8 cellular contexts compared by ENCODE assay signal in the genomic region with DNA sequence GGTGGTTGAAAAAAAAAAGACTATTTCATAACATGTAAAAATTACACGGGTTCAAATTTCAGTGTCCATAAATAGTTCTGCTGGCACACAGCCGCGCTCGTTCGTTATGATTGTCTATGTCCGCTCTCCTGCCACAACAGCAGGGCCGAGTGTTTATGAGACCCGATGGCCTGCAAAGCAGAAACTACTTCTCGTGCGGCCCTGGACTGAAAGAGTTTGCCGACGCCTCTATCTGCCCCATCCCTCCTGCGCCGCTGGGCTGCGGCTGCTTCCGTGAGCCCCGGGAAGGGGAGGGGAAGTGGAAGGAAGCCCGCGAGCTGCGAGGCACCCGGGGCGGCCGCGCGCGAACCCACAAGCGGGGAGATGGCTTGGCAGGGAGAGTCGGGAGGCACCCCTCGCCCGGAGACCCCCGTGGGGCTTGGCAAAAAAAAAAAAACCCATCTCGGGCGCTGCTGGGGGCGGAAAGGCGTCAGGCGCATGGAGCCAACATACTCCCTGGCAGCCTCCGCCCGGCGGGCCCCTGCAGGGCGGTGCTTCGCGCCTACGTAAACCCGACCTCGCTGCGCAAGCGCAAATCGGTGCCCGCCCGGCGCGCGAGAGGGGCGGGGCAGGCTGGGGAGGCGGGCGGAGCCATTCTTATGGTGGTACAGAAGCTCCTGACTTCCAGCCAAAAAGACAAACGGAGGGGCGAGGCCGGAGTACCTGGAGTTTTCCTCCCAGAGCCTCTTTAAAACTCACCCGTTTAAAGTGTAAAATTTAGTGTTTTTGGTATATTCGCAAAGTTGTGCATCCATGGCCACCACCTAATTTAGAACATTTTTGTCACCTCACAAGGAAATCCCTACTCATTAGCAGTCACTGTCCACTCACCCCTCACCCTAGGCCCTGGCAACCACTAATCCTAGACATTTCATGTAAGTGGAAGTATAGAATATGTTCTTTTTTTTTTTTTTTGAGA. TPM values are rescaled to one million over a fixed set of nuclear protein-coding genes. Genes with fewer than 3 reads are reported as not detected.
DNase-seq lines count a peak whose midpoint lies in the region; ATAC-seq and TF ChIP-seq lines count a peak whose summit lies in the region.

No MANE protein-coding gene starts in this region.

- 4 to 11% methylated on average over 28 to 61 of the region's 61 CpGs for WGBS in endodermal cell (ENCODE audit: insufficient coverage in 1 of 2, insufficient read length in 1 of 2), 2 experiments

- peak; percentile 40 for TF ChIP-seq CTCF in endodermal cell (conservative IDR thresholded peaks at IDR 0.05)

- peak overlapping the region; percentile 61 for H3K9ac ChIP-seq in endodermal cell (ENCODE audit: extremely low read depth, low read length, poor library complexity, severe bottlenecking)

- H3K36me3 ChIP-seq in endodermal cell (ENCODE audit: control insufficient read depth, insufficient read depth, low read length) = peaks cover 7% of the 10 kb centered on the region

- peak overlapping the region; percentile 78 for H3K4me3 ChIP-seq in endodermal cell (ENCODE audit: low read length)

- peaks cover 3% of the 10 kb centered on the region for H3K4me1 ChIP-seq in endodermal cell (ENCODE audit: control insufficient read depth, insufficient read depth, low read length)

- peak; percentile 82 for ATAC-seq in GM21360 (IDR thresholded peaks at IDR 0.05; ENCODE audit: unreplicated experiment)

- DNase-seq in COR-L47 (lab: John Stamatoyannopoulos, UW) (peak; percentile 85), HT1080 (ENCODE audit: low read depth) (peak; percentile 86), NOMO-1 treated with dmso at 0.1 percent for 144 hours (lab: John Stamatoyannopoulos, UW; ENCODE audit: unreplicated experiment) (peak; percentile 89), endodermal cell (peak; percentile 97), midbrain (lab: John Stamatoyannopoulos, UW) (peak; percentile 94)
- peak; percentile 54 for DNase-seq in activated CD8-positive, alpha-beta memory T cell treated with anti-CD3 and anti-CD28 coated beads, Interleukin-2, amount 50 U/mL, for 1 hour (ENCODE audit: extremely low read depth)
- DNase-seq in stimulated activated CD8-positive, alpha-beta memory T cell treated with anti-CD3 and anti-CD28 coated beads, Interleukin-15, amount 100 ng/mL, for 48 hours (ENCODE audit: low read depth in 2 of 2) = peak; percentile 88 to 89

- no peaks in the 10 kb centered on the region for H3K27me3 Mint-ChIP-seq in endodermal cell (ENCODE audit: insufficient read depth)

- peaks cover 12% of the 10 kb centered on the region for H3K36me3 Mint-ChIP-seq in endodermal cell (ENCODE audit: low read depth)

- peak overlapping the region; percentile 67 for H3K4me3 Mint-ChIP-seq in endodermal cell

- H3K4me1 Mint-ChIP-seq in endodermal cell = peaks cover 8% of the 10 kb centered on the region

- H3K9me3 Mint-ChIP-seq in endodermal cell = no peaks in the 10 kb centered on the region

- peak overlapping the region; percentile 92 for H3K27ac Mint-ChIP-seq in endodermal cell

- peak overlapping the region; percentile 76 for H3K27ac ChIP-seq in endodermal cell (ENCODE audit: low read depth, low read length)

- H3K27me3 ChIP-seq in endodermal cell (ENCODE audit: control insufficient read depth, insufficient read depth, low read length, poor library complexity, severe bottlenecking) = no peaks in the 10 kb centered on the region

- H3K9me3 ChIP-seq in endodermal cell (ENCODE audit: control insufficient read depth, low read length) = peaks cover 5% of the 10 kb centered on the region

RNA-seq across cellular contexts. Expression of a gene that starts 8.3 kb away (rescaled TPM):
- total RNA-seq in HT1080 (2014; rRNA removed; shearing (Covaris generic)) = 0.74 and 4.5 TPM in 2 replicates
- 0.38 and 0.40 TPM in 2 replicates for polyA plus RNA-seq in HT1080 (2015; cell fraction: cytosol; rRNA removed)
- 9.4 and 10.1 TPM in 2 replicates for polyA plus RNA-seq in HT1080 (2015; cell fraction: nucleus; rRNA removed)
- total RNA-seq in endodermal cell = 10 to 100 TPM; 60.6 to 64.5 TPM
- polyA plus RNA-seq in endodermal cell (2013, experiment 1 of 2) = 18.9 TPM
- polyA plus RNA-seq in endodermal cell (2013, experiment 2 of 2) = 18.1 TPM

RNA-seq across cellular contexts. Expression of a gene that starts 55.7 kb away (rescaled TPM):
- 22.1 and 22.2 TPM in 2 replicates for total RNA-seq in HT1080 (2014; rRNA removed; shearing (Covaris generic))
- polyA plus RNA-seq in HT1080 (2015; cell fraction: cytosol; rRNA removed) = 14.8 and 19.4 TPM in 2 replicates
- 107 and 120 TPM in 2 replicates for polyA plus RNA-seq in HT1080 (2015; cell fraction: nucleus; rRNA removed)
- total RNA-seq in endodermal cell = 100 to 1,000 TPM in 1 of 2 donors, 10 to 100 TPM in 1; 94.4 to 117 TPM
- 64.8 TPM for polyA plus RNA-seq in endodermal cell (2013, experiment 1 of 2)
- 56.5 TPM for polyA plus RNA-seq in endodermal cell (2013, experiment 2 of 2)

Comparison
In these comparisons a context has a peak if more than half of its experiments do, and no peak if none do; other contexts are left out.
1. Peak in every context shown above with its lines: DNase-seq, ATAC-seq, H3K4me3 ChIP-seq and H3K27ac ChIP-seq.
2. RNA of a gene that starts 8.3 kb away (total RNA-seq): 60.6 to 64.5 TPM in endodermal cell; 0.74 to 4.5 TPM in HT1080; every median in the first group is over 10 times any median in the second.